In genomic region chr7:26187380-26188290, GRCh38 we compare ENCODE assay signal across 8 cellular contexts. TPM values are rescaled to one million over a fixed set of nuclear protein-coding genes. Genes with fewer than 3 reads are reported as not detected.
DNase-seq lines count a peak whose midpoint lies in the region; TF ChIP-seq lines count a peak whose summit lies in the region.

No MANE protein-coding gene starts in this region.

- H3K9me3 Mint-ChIP-seq in Calu3 (ENCODE audit: low read depth, unreplicated experiment) (no peaks in the 10 kb centered on the region), HFFc6 (no peaks in the 10 kb centered on the region)
- H3K9me3 Mint-ChIP-seq in T-helper 2 cell treated with Interferon-gamma antibody and Interleukin-4, amounts not matched to agents 5 μg/mL and 100 μg/mL, for 36 hours = no peaks in the 10 kb centered on the region

- H3K27me3 Mint-ChIP-seq in Calu3 (ENCODE audit: unreplicated experiment) = no peaks in the 10 kb centered on the region
- peaks cover 11% of the 10 kb centered on the region for H3K27me3 Mint-ChIP-seq in HFFc6 (ENCODE audit: insufficient read depth)
- no peaks in the 10 kb centered on the region for H3K27me3 Mint-ChIP-seq in T-helper 2 cell treated with Interferon-gamma antibody and Interleukin-4, amounts not matched to agents 5 μg/mL and 100 μg/mL, for 36 hours (ENCODE audit: low read depth)

- H3K9ac ChIP-seq in mesenchymal stem cell (ENCODE audit: low read length) = peak overlapping the region; percentile 17

- no peak overlapping the region for H3K4ac ChIP-seq in mesenchymal stem cell (ENCODE audit: low read depth in 1 of 2, low read length in 2 of 2)

- H3K4me1 Mint-ChIP-seq in Calu3 (ENCODE audit: low read depth, unreplicated experiment) = peaks cover 76% of the 10 kb centered on the region
- H3K4me1 Mint-ChIP-seq in HFFc6 (ENCODE audit: low read depth) = peaks cover 75% of the 10 kb centered on the region
- H3K4me1 Mint-ChIP-seq in T-helper 2 cell treated with Interferon-gamma antibody and Interleukin-4, amounts not matched to agents 5 μg/mL and 100 μg/mL, for 36 hours (ENCODE audit: low read depth) = peaks cover 69% of the 10 kb centered on the region

- H3K4me2 ChIP-seq in mesenchymal stem cell (ENCODE audit: low read length, poor library complexity, severe bottlenecking) = no peak overlapping the region

- no peak for TF ChIP-seq CTCF in Calu3 (IDR thresholded peaks at IDR 0.05; ENCODE audit: unreplicated experiment)
- no peak for TF ChIP-seq CTCF in HFFc6 (IDR thresholded peaks at IDR 0.05)

- no peak overlapping the region for H3K23ac ChIP-seq in mesenchymal stem cell (ENCODE audit: low read length in 2 of 2)

- H3K9me3 ChIP-seq in mesenchymal stem cell (ENCODE audit: control insufficient read depth, low read length) = no peaks in the 10 kb centered on the region

- WGBS in mesenchymal stem cell = 95% methylated on average over 11 of the region's 13 CpGs

- DNase-seq in Calu3 (no peak), HFFc6 (no peak), mesenchymal stem cell (no peak), SHP77 treated with DMSO at 0.1 percent for 48 hours (lab: John Stamatoyannopoulos, UW) (no peak), RPMI8226 (no peak), NCI-H1092 treated with DMSO at 0.1 percent for 48 hours (lab: John Stamatoyannopoulos, UW) (no peak), OCI-M2 (lab: John Stamatoyannopoulos, UW; ENCODE audit: unreplicated experiment) (no peak)
- no peak for DNase-seq in T-helper 2 cell treated with Interferon-gamma antibody and Interleukin-4, amounts not matched to agents 5 μg/mL and 100 μg/mL, for 36 hours (ENCODE audit: low spot score)

- no peak overlapping the region for H4K91ac ChIP-seq in mesenchymal stem cell (ENCODE audit: low read length)

- H3K27ac ChIP-seq in mesenchymal stem cell (ENCODE audit: low read length, poor library complexity, severe bottlenecking) = peak overlapping the region; percentile 37

- H3K36me3 ChIP-seq in mesenchymal stem cell (ENCODE audit: control insufficient read depth in 1 of 2, insufficient read depth in 2 of 2, low read depth in 1 of 2, low read length in 2 of 2) = peaks cover 7 to 73% of the 10 kb centered on the region in 2 experiments

- H3K14ac ChIP-seq in mesenchymal stem cell (ENCODE audit: low read length in 2 of 2) = no peak overlapping the region

- no peak overlapping the region for H4K8ac ChIP-seq in mesenchymal stem cell (ENCODE audit: low read length)

- no peak overlapping the region for H2BK5ac ChIP-seq in mesenchymal stem cell (ENCODE audit: low read depth, low read length, poor library complexity, severe bottlenecking)

- H2BK120ac ChIP-seq in mesenchymal stem cell (ENCODE audit: low read depth, low read length) = no peak overlapping the region

- intact Hi-C loops in Calu3 (cut with micrococcal nuclease; ENCODE audit: unreplicated experiment) = loop anchor here (5.0 kb wide), 1 partner anchor 355 kb away; no protein-coding TSS in a partner anchor

- no TSS peak for BruUV-seq in Calu3 (replicated peaks; lab: Mats Ljungman, UMichigan)

- H3K79me1 ChIP-seq in mesenchymal stem cell (replicated peaks; ENCODE audit: low read length, poor library complexity, severe bottlenecking) = peaks cover 1% of the 10 kb centered on the region

- no peak overlapping the region for H3K4me3 ChIP-seq in mesenchymal stem cell (ENCODE audit: insufficient read depth in 1 of 2, low read depth in 1 of 2, low read length in 2 of 2)

- H3K4me1 ChIP-seq in mesenchymal stem cell (ENCODE audit: control insufficient read depth, insufficient read depth, low read depth, low read length) = peaks cover 3% of the 10 kb centered on the region

- H3K36me3 Mint-ChIP-seq in Calu3 (ENCODE audit: insufficient read depth, unreplicated experiment) = peaks cover 100% of the 10 kb centered on the region
- peaks cover 87% of the 10 kb centered on the region for H3K36me3 Mint-ChIP-seq in HFFc6 (ENCODE audit: low read depth)
- H3K36me3 Mint-ChIP-seq in T-helper 2 cell treated with Interferon-gamma antibody and Interleukin-4, amounts not matched to agents 5 μg/mL and 100 μg/mL, for 36 hours (ENCODE audit: low read depth) = peaks cover 87% of the 10 kb centered on the region

- H3K27ac Mint-ChIP-seq in Calu3 (ENCODE audit: unreplicated experiment) = peak overlapping the region; percentile 41
- peak overlapping the region; percentile 65 for H3K27ac Mint-ChIP-seq in HFFc6
- H3K27ac Mint-ChIP-seq in T-helper 2 cell treated with Interferon-gamma antibody and Interleukin-4, amounts not matched to agents 5 μg/mL and 100 μg/mL, for 36 hours = peak overlapping the region; percentile 73

- H3K4me3 Mint-ChIP-seq in Calu3 (ENCODE audit: low read depth, unreplicated experiment) = no peak overlapping the region
- no peak overlapping the region; the same call in 1 of the 2 replicates for H3K4me3 Mint-ChIP-seq in HFFc6
- H3K4me3 Mint-ChIP-seq in T-helper 2 cell treated with Interferon-gamma antibody and Interleukin-4, amounts not matched to agents 5 μg/mL and 100 μg/mL, for 36 hours = no peak overlapping the region

- no peak overlapping the region for H2AFZ ChIP-seq in mesenchymal stem cell (ENCODE audit: low read depth, low read length)

- no peak overlapping the region for H2BK15ac ChIP-seq in mesenchymal stem cell (ENCODE audit: low read depth, poor library complexity, severe bottlenecking)

- H2BK12ac ChIP-seq in mesenchymal stem cell (ENCODE audit: low read length in 2 of 2) = no peak overlapping the region

- H3K18ac ChIP-seq in mesenchymal stem cell (ENCODE audit: low read depth in 1 of 2, low read length in 2 of 2) = no peak overlapping the region

- no peaks in the 10 kb centered on the region for H3K27me3 ChIP-seq in mesenchymal stem cell (ENCODE audit: control insufficient read depth in 1 of 2, insufficient read depth in 1 of 2, low read length in 2 of 2)

- CTCF ChIA-PET in Calu3 (lab: Charles Lee) = interaction anchor here (0.8 to 1.7 kb wide), 4 partner anchors 9 to 295 kb away, joined by 3 read pairs; no protein-coding TSS in a partner anchor

- H2AK5ac ChIP-seq in mesenchymal stem cell (ENCODE audit: low read length, severe bottlenecking) = no peak overlapping the region

RNA-seq across cellular contexts. Expression of gene HNRNPA2B1, which starts 12.9 kb away (rescaled TPM):
- total RNA-seq in Calu3 (2022) = 880 and 924 TPM in 2 replicates
- 100 to 1,000 TPM; 403 to 643 (median 565) TPM for total RNA-seq in HFFc6 (2021; fragmentation: NEBNext Ultra II Directional; extraction: Animal tissue kit (Norgen Biotek cat#: 25700))
- polyA plus RNA-seq in mesenchymal stem cell (2013, experiment 1 of 2) = 309 TPM
- 309 TPM for polyA plus RNA-seq in mesenchymal stem cell (2013, experiment 2 of 2)

RNA-seq across cellular contexts. Expression of gene CBX3, which starts 13.9 kb away (rescaled TPM):
- total RNA-seq in Calu3 (2022) = 390 and 417 TPM in 2 replicates
- 100 to 1,000 TPM; 115 to 150 (median 140) TPM for total RNA-seq in HFFc6 (2021; fragmentation: NEBNext Ultra II Directional; extraction: Animal tissue kit (Norgen Biotek cat#: 25700))
- polyA plus RNA-seq in mesenchymal stem cell (2013, experiment 1 of 2) = 144 TPM
- 150 TPM for polyA plus RNA-seq in mesenchymal stem cell (2013, experiment 2 of 2)

RNA-seq across cellular contexts. Expression of gene NFE2L3, which starts 35.6 kb away (rescaled TPM):
- total RNA-seq in Calu3 (2022) = 74.3 and 108 TPM in 2 replicates
- total RNA-seq in HFFc6 (2021; fragmentation: NEBNext Ultra II Directional; extraction: Animal tissue kit (Norgen Biotek cat#: 25700)) = 1 to 10 TPM; 2.3 to 6.5 (median 2.7) TPM
- 17.7 TPM for polyA plus RNA-seq in mesenchymal stem cell (2013, experiment 1 of 2)
- 17.2 TPM for polyA plus RNA-seq in mesenchymal stem cell (2013, experiment 2 of 2)

Comparison
In these comparisons a context has a peak if more than half of its experiments do, and no peak if none do; other contexts are left out.
1. RNA of gene NFE2L3, which starts 35.6 kb away (total RNA-seq): 74.3 to 108 TPM in Calu3; 2.3 to 6.5 TPM in HFFc6; every median in the first group is over 10 times any median in the second.
2. Peak in every context shown above with its lines, with median percentiles within 50 percentile points of each other: H3K27ac Mint-ChIP-seq.